ENCODE assay signal across 25 cellular contexts in genomic region chr1:153058154-153058553, GRCh38. TPM values are rescaled to one million over a fixed set of nuclear protein-coding genes. Genes with fewer than 3 reads are reported as not detected.
DNase-seq lines count a peak whose midpoint lies in the region; ATAC-seq, FAIRE-seq and TF ChIP-seq lines count a peak whose summit lies in the region.
"Had no signal": no experiment of that assay in that cellular context is flagged by ENCODE, and none has a peak within 500 bp of the region (broad histone marks: within the 10 kb centered on the region; RNA-seq: fewer than 3 reads in every experiment).

No MANE protein-coding gene starts in this region.

- H3K4me2 ChIP-seq in GM23338, result no peak overlapping the region
- H3K4me2 ChIP-seq in OCI-LY3 (ENCODE audit: low read length), result no peak overlapping the region

- ATAC-seq in GM23338 (no peak), HG02884 (IDR thresholded peaks at IDR 0.05; ENCODE audit: unreplicated experiment) (no peak)
- ATAC-seq: activated CD4-positive, CD25-positive, alpha-beta regulatory T cell treated with anti-CD3 and anti-CD28 coated beads, Interleukin-2, amount 50 U/mL, for 24 hours had no signal

- H3K4me3 ChIP-seq in GM23338 (no peak overlapping the region), OCI-LY3 (ENCODE audit: low read length) (no peak overlapping the region), bronchial epithelial cell (ENCODE audit: low read depth, low read length) (no peak overlapping the region)
- H3K4me3 ChIP-seq: left ventricle myocardium inferior, sigmoid colon had no signal

- TF ChIP-seq CTCF in GM23338 (conservative IDR thresholded peaks at IDR 0.05; ENCODE audit: low read depth in 2 of 2) (no peak), OCI-LY3 (IDR thresholded peaks at IDR 0.05; ENCODE audit: low read depth, low read length) (peak; percentile 38), bronchial epithelial cell (IDR thresholded peaks at IDR 0.05; ENCODE audit: insufficient read depth, low read length, severe bottlenecking) (no peak)

- H3K27ac Mint-ChIP-seq in GM23338, result no peak overlapping the region
- H3K27ac Mint-ChIP-seq: activated CD4-positive, alpha-beta memory T cell treated with anti-CD3 and anti-CD28 coated beads, Interleukin-2, amount 10 ng/mL, durations not matched to agents 7 days and 5 days; CD8-positive, alpha-beta memory T cell had no signal

- no peak overlapping the region for H3K4me3 Mint-ChIP-seq in GM23338
- H3K4me3 Mint-ChIP-seq: activated CD4-positive, alpha-beta memory T cell treated with anti-CD3 and anti-CD28 coated beads, Interleukin-2, amount 10 ng/mL, durations not matched to agents 7 days and 5 days; CD8-positive, alpha-beta memory T cell had no signal

- H2AFZ ChIP-seq in GM23338 (peak overlapping the region; percentile 53), OCI-LY3 (ENCODE audit: low read depth, low read length) (no peak overlapping the region)
- H2AFZ ChIP-seq: parathyroid adenoma had no signal

- H3K36me3 ChIP-seq in GM23338 (ENCODE audit: insufficient read depth) (no peaks in the 10 kb centered on the region), OCI-LY3 (replicated peaks; ENCODE audit: low read depth, low read length) (no peaks in the 10 kb centered on the region), bronchial epithelial cell (ENCODE audit: control insufficient read depth, insufficient read depth, low read length) (no peaks in the 10 kb centered on the region)
- H3K36me3 ChIP-seq: left ventricle myocardium inferior, sigmoid colon had no signal

- H3F3A ChIP-seq in GM23338 (replicated peaks; ENCODE audit: low read depth), result no peaks in the 10 kb centered on the region

- H3K27ac ChIP-seq in GM23338 (ENCODE audit: low read depth) (no peak overlapping the region), OCI-LY3 (ENCODE audit: low read length) (no peak overlapping the region)
- H3K27ac ChIP-seq: left ventricle myocardium inferior, parathyroid adenoma, sigmoid colon had no signal

- H3K4me1 ChIP-seq in GM23338 (ENCODE audit: insufficient read depth), result no peaks in the 10 kb centered on the region
- no peaks in the 10 kb centered on the region; the same call in 1 of the 2 replicates for H3K4me1 ChIP-seq in OCI-LY3 (ENCODE audit: low read length)
- H3K4me1 ChIP-seq: left ventricle myocardium inferior, parathyroid adenoma, sigmoid colon had no signal

- no peak overlapping the region for H3K9ac ChIP-seq in OCI-LY3 (ENCODE audit: low read length)
- H3K9ac ChIP-seq: parathyroid adenoma had no signal

- H4K20me1 ChIP-seq in GM23338 (replicated peaks; ENCODE audit: insufficient read depth) (no peaks in the 10 kb centered on the region), OCI-LY3 (ENCODE audit: insufficient read depth, low read length) (no peaks in the 10 kb centered on the region)

- no peaks in the 10 kb centered on the region for H3K79me2 ChIP-seq in GM23338 (replicated peaks; ENCODE audit: insufficient read depth)
- no peaks in the 10 kb centered on the region for H3K79me2 ChIP-seq in OCI-LY3 (ENCODE audit: low read length)
- H3K79me2 ChIP-seq: parathyroid adenoma had no signal

- DNase-seq in GM23338 (ENCODE audit: low spot score) (no peak), bronchial epithelial cell (ENCODE audit: low read depth) (peak; percentile 13), KG1 (lab: John Stamatoyannopoulos, UW) (no peak), NCI-H526 (lab: John Stamatoyannopoulos, UW) (no peak)
- DNase-seq: activated CD4-positive, alpha-beta memory T cell treated with anti-CD3 and anti-CD28 coated beads, Interleukin-2, amount 10 ng/mL, durations not matched to agents 7 days and 5 days; activated effector memory CD4-positive, alpha-beta T cell treated with anti-CD3 and anti-CD28 coated beads, Interleukin-2, amount 50 U/mL, for 16 hours; CD8-positive, alpha-beta memory T cell; DMS53; foreskin fibroblast; GF-D8; hypothalamus; KBM-7; left ventricle myocardium inferior; NCI-H446 treated with DMSO at 0.1 percent for 48 hours; RPMI8226; sigmoid colon; stimulated activated CD4-positive, alpha-beta T cell treated with anti-CD3 and anti-CD28 coated beads, Interleukin-15, amount 100 ng/mL, for 24 hours; T-helper 9 cell had no signal

- no peaks in the 10 kb centered on the region for H3K27me3 ChIP-seq in GM23338 (ENCODE audit: insufficient read depth)
- peaks cover 79% of the 10 kb centered on the region for H3K27me3 ChIP-seq in OCI-LY3 (ENCODE audit: low read depth, low read length)
- no peaks in the 10 kb centered on the region for H3K27me3 ChIP-seq in bronchial epithelial cell (ENCODE audit: control insufficient read depth, insufficient read depth, low read length)
- H3K27me3 ChIP-seq: sigmoid colon had no signal

- no peak for FAIRE-seq in bronchial epithelial cell (lab: Jason Lieb, UNC)

- no peaks in the 10 kb centered on the region for H3K36me3 Mint-ChIP-seq in GM23338 (ENCODE audit: low read depth)
- H3K36me3 Mint-ChIP-seq: CD8-positive, alpha-beta memory T cell had no signal

- no peaks in the 10 kb centered on the region for H3K9me3 ChIP-seq in OCI-LY3 (ENCODE audit: insufficient read depth, low read length)

- H3K9me3 Mint-ChIP-seq in GM23338, result no peaks in the 10 kb centered on the region
- H3K9me3 Mint-ChIP-seq: activated CD4-positive, alpha-beta memory T cell treated with anti-CD3 and anti-CD28 coated beads, Interleukin-2, amount 10 ng/mL, durations not matched to agents 7 days and 5 days had no signal

- no peaks in the 10 kb centered on the region for H3K9me2 ChIP-seq in GM23338 (ENCODE audit: insufficient read depth)

- no peaks in the 10 kb centered on the region for H3K27me3 Mint-ChIP-seq in GM23338 (ENCODE audit: insufficient read depth, low read depth, poor library complexity)

- H3K4me1 Mint-ChIP-seq in GM23338, result peaks cover 3% of the 10 kb centered on the region; the same call in 2 of the 3 replicates
- H3K4me1 Mint-ChIP-seq: activated CD4-positive, alpha-beta memory T cell treated with anti-CD3 and anti-CD28 coated beads, Interleukin-2, amount 10 ng/mL, durations not matched to agents 7 days and 5 days; CD8-positive, alpha-beta memory T cell had no signal

TF ChIP-seq in GM23338, 12 proteins besides CTCF, POLR2A, EP300 and RAD21:
- TF ChIP-seq REST (IDR thresholded peaks at IDR 0.05; ENCODE audit: unreplicated experiment) (no peak), CREB1 (CRISPR knock-in tag; IDR thresholded peaks at IDR 0.05; ENCODE audit: low read depth) (no peak)

RNA-seq across cellular contexts. Expression of gene SPRR2A, which starts 0.8 kb away (rescaled TPM):
- not detected in 2 replicates for total RNA-seq in GM23338 (2014; rRNA removed; shearing (Covaris generic))
- polyA plus RNA-seq in GM23338 (2016; fragmentation: Nextera tagmentation; extraction: Ambion mirVana), result 0.43 TPM in 1 of 2 replicates, not detected in the other
- 1.3 and 3.8 TPM in 2 replicates for total RNA-seq in bronchial epithelial cell
- total RNA-seq: activated CD4-positive, alpha-beta memory T cell treated with anti-CD3 and anti-CD28 coated beads, Interleukin-2, amount 10 ng/mL, durations not matched to agents 7 days and 5 days; CD8-positive, alpha-beta memory T cell; cerebellum; HT-29; left ventricle myocardium inferior; sigmoid colon had no signal
- polyA plus RNA-seq: CD8-positive, alpha-beta memory T cell; neural cell had no signal

RNA-seq across cellular contexts. Expression of gene SPRR2B, which starts 13.3 kb away (rescaled TPM):
- total RNA-seq in GM23338 (2014; rRNA removed; shearing (Covaris generic)), result not detected in 2 replicates
- polyA plus RNA-seq in GM23338 (2016; fragmentation: Nextera tagmentation; extraction: Ambion mirVana), result not detected in 2 replicates
- not detected in 2 replicates for total RNA-seq in bronchial epithelial cell
- total RNA-seq: activated CD4-positive, alpha-beta memory T cell treated with anti-CD3 and anti-CD28 coated beads, Interleukin-2, amount 10 ng/mL, durations not matched to agents 7 days and 5 days; CD8-positive, alpha-beta memory T cell; cerebellum; HT-29; left ventricle myocardium inferior; sigmoid colon had no signal
- polyA plus RNA-seq: CD8-positive, alpha-beta memory T cell; neural cell; sigmoid colon had no signal

RNA-seq across cellular contexts. Expression of gene SPRR2D, which starts 17.2 kb away (rescaled TPM):
- total RNA-seq in GM23338 (2014; rRNA removed; shearing (Covaris generic)), result not detected in 2 replicates
- polyA plus RNA-seq in GM23338 (2016; fragmentation: Nextera tagmentation; extraction: Ambion mirVana), result not detected in 2 replicates
- 2.4 and 15.6 TPM in 2 replicates for total RNA-seq in bronchial epithelial cell
- total RNA-seq: activated CD4-positive, alpha-beta memory T cell treated with anti-CD3 and anti-CD28 coated beads, Interleukin-2, amount 10 ng/mL, durations not matched to agents 7 days and 5 days; CD8-positive, alpha-beta memory T cell; cerebellum; HT-29; left ventricle myocardium inferior; sigmoid colon had no signal
- polyA plus RNA-seq: CD8-positive, alpha-beta memory T cell; neural cell had no signal

RNA-seq across cellular contexts. Expression of gene SPRR1B, which starts 27.2 kb away (rescaled TPM):
- not detected in 2 replicates for total RNA-seq in GM23338 (2014; rRNA removed; shearing (Covaris generic))
- not detected in 2 replicates for polyA plus RNA-seq in GM23338 (2016; fragmentation: Nextera tagmentation; extraction: Ambion mirVana)
- 11.8 and 91.5 TPM in 2 replicates for total RNA-seq in bronchial epithelial cell
- total RNA-seq: activated CD4-positive, alpha-beta memory T cell treated with anti-CD3 and anti-CD28 coated beads, Interleukin-2, amount 10 ng/mL, durations not matched to agents 7 days and 5 days; CD8-positive, alpha-beta memory T cell; cerebellum; left ventricle myocardium inferior; sigmoid colon had no signal
- polyA plus RNA-seq: CD8-positive, alpha-beta memory T cell; neural cell had no signal

RNA-seq across cellular contexts. Expression of gene SPRR2E, which starts 36.2 kb away (rescaled TPM):
- not detected in 2 replicates for total RNA-seq in GM23338 (2014; rRNA removed; shearing (Covaris generic))
- not detected in 2 replicates for polyA plus RNA-seq in GM23338 (2016; fragmentation: Nextera tagmentation; extraction: Ambion mirVana)
- total RNA-seq in bronchial epithelial cell, result 0.26 and 3.7 TPM in 2 replicates
- total RNA-seq: activated CD4-positive, alpha-beta memory T cell treated with anti-CD3 and anti-CD28 coated beads, Interleukin-2, amount 10 ng/mL, durations not matched to agents 7 days and 5 days; CD8-positive, alpha-beta memory T cell; cerebellum; HT-29; left ventricle myocardium inferior; sigmoid colon had no signal
- polyA plus RNA-seq: CD8-positive, alpha-beta memory T cell; neural cell had no signal
